Comparison of ENCODE assay signal across 21 cellular contexts in genomic region chr1:39979654-39980053, GRCh38.
"Had no signal": no experiment of that assay in that cellular context is flagged by ENCODE, and none has a peak within 500 bp of the region (broad histone marks: within the 10 kb centered on the region; RNA-seq: fewer than 3 reads in every experiment).

No MANE protein-coding gene starts in this region.

- H3K27ac Mint-ChIP-seq: activated naive CD4-positive, alpha-beta T cell treated with anti-CD3 and anti-CD28 coated beads, Interleukin-2, amount 50 U/mL, for 72 hours; effector memory CD8-positive, alpha-beta T cell; immature natural killer cell; progenitor cell of endocrine pancreas; stimulated activated naive CD8-positive, alpha-beta T cell treated with anti-CD3 and anti-CD28 coated beads, Interleukin-15, Interleukin-2, amounts not matched to agents 100 ng/mL and 50 ng/mL, for 24 hours; T-helper 1 cell treated with Interleukin-12 subunit alpha and Interleukin-12 subunit beta and Interleukin-4 antibody, amounts not matched to agents 30 μg/mL and 1 μg/mL, for 36 hours had no signal

- H3K4me1 ChIP-seq: adrenal gland, left ventricle myocardium inferior, upper lobe of left lung had no signal

- H3K4me1 Mint-ChIP-seq: immature natural killer cell had no signal

- H3K36me3 ChIP-seq: adrenal gland, left ventricle myocardium inferior, suprapubic skin, upper lobe of left lung had no signal

- H3K27ac ChIP-seq: adrenal gland, left ventricle myocardium inferior, suprapubic skin, upper lobe of left lung had no signal

- H3K36me3 Mint-ChIP-seq: activated naive CD4-positive, alpha-beta T cell treated with anti-CD3 and anti-CD28 coated beads, Interleukin-2, amount 50 U/mL, for 72 hours; immature natural killer cell had no signal

- H3K9me3 Mint-ChIP-seq: activated naive CD4-positive, alpha-beta T cell treated with anti-CD3 and anti-CD28 coated beads, Interleukin-2, amount 50 U/mL, for 72 hours; activated T-cell treated with anti-CD3 and anti-CD28 coated beads, Interleukin-2, amount 50 U/mL, for 72 hours; effector memory CD8-positive, alpha-beta T cell; stimulated activated naive CD8-positive, alpha-beta T cell treated with anti-CD3 and anti-CD28 coated beads, Interleukin-15, Interleukin-2, amounts not matched to agents 100 ng/mL and 50 ng/mL, for 24 hours; T-helper 1 cell treated with Interleukin-12 subunit alpha and Interleukin-12 subunit beta and Interleukin-4 antibody, amounts not matched to agents 30 μg/mL and 1 μg/mL, for 36 hours had no signal

- DNase-seq: activated CD4-positive, CD25-positive, alpha-beta regulatory T cell treated with anti-CD3 and anti-CD28 coated beads, Interleukin-2, amount 50 U/mL, for 72 hours; activated CD8-positive, alpha-beta memory T cell treated with anti-CD3 and anti-CD28 coated beads for 24 hours; activated CD8-positive, alpha-beta memory T cell treated with anti-CD3 and anti-CD28 coated beads, Interleukin-2, amount 50 U/mL, for 48 hours; activated gamma-delta T cell; activated T-cell treated with anti-CD3 and anti-CD28 coated beads, Interleukin-2, amount 50 U/mL, for 72 hours; adrenal gland; effector memory CD8-positive, alpha-beta T cell; foreskin fibroblast; hippocampal formation; immature natural killer cell; kidney glomerular epithelial cell; left ventricle myocardium inferior; mammary epithelial cell; stimulated activated CD4-positive, alpha-beta T cell treated with anti-CD3 and anti-CD28 coated beads, Interleukin-12 subunit alpha, Interleukin-12 subunit beta, amount 100 ng/mL, for 4 hours; stimulated activated CD4-positive, alpha-beta T cell treated with anti-CD3 and anti-CD28 coated beads, Interleukin-1b, Interleukin-23, amount 100 ng/mL, for 48 hours; upper lobe of left lung had no signal

- H3K9me3 ChIP-seq: adrenal gland, left ventricle myocardium inferior, suprapubic skin, upper lobe of left lung had no signal

- H3K4me3 ChIP-seq: adrenal gland, left ventricle myocardium inferior, suprapubic skin, upper lobe of left lung had no signal

- H3K27me3 ChIP-seq: adrenal gland, suprapubic skin, upper lobe of left lung had no signal

- H3K27me3 Mint-ChIP-seq: effector memory CD8-positive, alpha-beta T cell; stimulated activated naive CD8-positive, alpha-beta T cell treated with anti-CD3 and anti-CD28 coated beads, Interleukin-15, Interleukin-2, amounts not matched to agents 100 ng/mL and 50 ng/mL, for 24 hours had no signal

- H3K4me3 Mint-ChIP-seq: activated T-cell treated with anti-CD3 and anti-CD28 coated beads, Interleukin-2, amount 50 U/mL, for 72 hours; effector memory CD8-positive, alpha-beta T cell; immature natural killer cell; stimulated activated naive CD8-positive, alpha-beta T cell treated with anti-CD3 and anti-CD28 coated beads, Interleukin-15, Interleukin-2, amounts not matched to agents 100 ng/mL and 50 ng/mL, for 24 hours; T-helper 1 cell treated with Interleukin-12 subunit alpha and Interleukin-12 subunit beta and Interleukin-4 antibody, amounts not matched to agents 30 μg/mL and 1 μg/mL, for 36 hours had no signal
